In genomic region chr9:129105857-129106694, GRCh38 we compare ENCODE assay signal across 1 cellular context.
TF ChIP-seq lines count a peak whose summit lies in the region.

No MANE protein-coding gene starts in this region.

TF ChIP-seq in GM23338, 12 proteins besides CTCF, POLR2A, EP300 and RAD21 (continued from another document):
- no peak for TF ChIP-seq ZNF462 (CRISPR knock-in tag; IDR thresholded peaks at IDR 0.05)
- TF ChIP-seq POLR2AphosphoS5 (IDR thresholded peaks at IDR 0.05; ENCODE audit: low read depth), result no peak
- TF ChIP-seq REST (IDR thresholded peaks at IDR 0.05; ENCODE audit: unreplicated experiment), result no peak
- no peak for TF ChIP-seq ETS1 (IDR thresholded peaks at IDR 0.05)
- TF ChIP-seq ZNF114 (CRISPR knock-in tag; IDR thresholded peaks at IDR 0.05), result no peak
